Comparison of ENCODE assay signal across 8 cellular contexts in genomic region chr4:107719211-107719926, GRCh38. TPM values are rescaled to one million over a fixed set of nuclear protein-coding genes. Genes with fewer than 3 reads are reported as not detected.
A peak's percentile ranks its signal among the peaks of the same experiment; 100 is the strongest.
DNase-seq lines count a peak whose midpoint lies in the region; ATAC-seq and TF ChIP-seq lines count a peak whose summit lies in the region.

No MANE protein-coding gene starts in this region.

- no peak for TF ChIP-seq POLR2A in body of pancreas (IDR thresholded peaks at IDR 0.05)

- H3K4me3 ChIP-seq in AG04450 (ENCODE audit: low read depth, low read length) (peak overlapping the region; percentile 81), OCI-LY1 (ENCODE audit: low read depth, low read length, poor library complexity, severe bottlenecking) (peak overlapping the region; percentile 94), body of pancreas (peak overlapping the region; percentile 31 to 98), smooth muscle cell (peak overlapping the region; percentile 76)

- DNase-seq in AG04450 (ENCODE audit: low read depth, low spot score): no peak
- peak in 1 of 4 donors; percentile 40 for DNase-seq in body of pancreas
- peak; percentile 43 for DNase-seq in iPS-NIHi11 (ENCODE audit: low spot score)
- DNase-seq in smooth muscle cell (lab: John Stamatoyannopoulos, UW; ENCODE audit: unreplicated experiment): no peak
- DNase-seq in activated CD8-positive, alpha-beta memory T cell treated with anti-CD3 and anti-CD28 coated beads for 24 hours: no peak

- peak overlapping the region; percentile 63 for H3K27ac ChIP-seq in AG04450 (ENCODE audit: low read depth, low read length)
- peak overlapping the region; percentile 61 for H3K27ac ChIP-seq in OCI-LY1 (ENCODE audit: low read depth, low read length, poor library complexity, severe bottlenecking)
- H3K27ac ChIP-seq in body of pancreas: peak overlapping the region; percentile 51 to 92 (median 90)
- peak overlapping the region; percentile 65 for H3K27ac ChIP-seq in smooth muscle cell (ENCODE audit: low read depth)

- no peaks in the 10 kb centered on the region for H3K36me3 ChIP-seq in OCI-LY1 (ENCODE audit: insufficient read depth, low read length)
- H3K36me3 ChIP-seq in body of pancreas (replicated peaks in 1 of 2; ENCODE audit: insufficient read depth in 1 of 2, low read depth in 2 of 2): no peaks in the 10 kb centered on the region
- no peaks in the 10 kb centered on the region for H3K36me3 ChIP-seq in smooth muscle cell (ENCODE audit: low read depth)

- WGBS in body of pancreas, 2 donors: 2% methylated on average over 14 to 28 of the region's 28 CpGs
- 2% methylated on average over 22 of the region's 28 CpGs for WGBS in smooth muscle cell (ENCODE audit: low lambda C conversion rate)

- TF ChIP-seq CTCF in AG04450 (IDR thresholded peaks at IDR 0.05; ENCODE audit: low read depth, low read length) (no peak), OCI-LY1 (IDR thresholded peaks at IDR 0.05; ENCODE audit: low read length) (no peak), body of pancreas (IDR thresholded peaks at IDR 0.05) (no peak), smooth muscle cell (IDR thresholded peaks at IDR 0.05; ENCODE audit: borderline replicate concordance, insufficient read depth, poor library complexity, severe bottlenecking) (no peak)

- no peaks in the 10 kb centered on the region for H3K9me3 ChIP-seq in AG04450 (ENCODE audit: control insufficient read depth, insufficient read depth, low read length)
- H3K9me3 ChIP-seq in OCI-LY1 (ENCODE audit: low read length): no peaks in the 10 kb centered on the region
- no peaks in the 10 kb centered on the region for H3K9me3 ChIP-seq in body of pancreas
- H3K9me3 ChIP-seq in smooth muscle cell (replicated peaks; ENCODE audit: low read depth): no peaks in the 10 kb centered on the region

- H4K20me1 ChIP-seq in OCI-LY1 (ENCODE audit: insufficient read depth, low read length) (no peaks in the 10 kb centered on the region), smooth muscle cell (ENCODE audit: low read depth) (peaks cover 44% of the 10 kb centered on the region)

- no peaks in the 10 kb centered on the region for H3K9me2 ChIP-seq in OCI-LY1 (ENCODE audit: low read depth, low read length)

- H3K4me1 ChIP-seq in OCI-LY1 (ENCODE audit: insufficient read depth, low read length, severe bottlenecking) (peaks cover 46% of the 10 kb centered on the region), body of pancreas (peaks cover 23% of the 10 kb centered on the region), smooth muscle cell (ENCODE audit: low read depth) (peaks cover 32% of the 10 kb centered on the region)

- no peaks in the 10 kb centered on the region for H3F3A ChIP-seq in OCI-LY1 (ENCODE audit: insufficient read depth, low read length)
- peaks cover 10% of the 10 kb centered on the region for H3F3A ChIP-seq in smooth muscle cell (ENCODE audit: low read depth)

- H3K9ac ChIP-seq in OCI-LY1 (ENCODE audit: low read length): peak overlapping the region; percentile 73
- H3K9ac ChIP-seq in smooth muscle cell (ENCODE audit: low read depth): peak overlapping the region; percentile 19

- intact Hi-C loops in body of pancreas (cut with DNase I): no loop called here

- ATAC-seq in GM18502 (IDR thresholded peaks at IDR 0.05; ENCODE audit: poor library complexity, unreplicated experiment) (peak; percentile 7), HG02973 (IDR thresholded peaks at IDR 0.05; ENCODE audit: unreplicated experiment) (peak; percentile 5), body of pancreas (no peak)

- H3K4me2 ChIP-seq in OCI-LY1 (ENCODE audit: low read length): peak overlapping the region; percentile 92
- peak overlapping the region; percentile 86 for H3K4me2 ChIP-seq in smooth muscle cell

- CTCF ChIA-PET in AG04450 (lab: Charles Lee): interaction anchor here (1.0 to 4.6 kb wide), 3 partner anchors 16 to 39 kb away, joined by 3 to 39 read pairs (median 5); no protein-coding TSS in a partner anchor

- POLR2A ChIA-PET in AG04450 (lab: Yijun Ruan, JAX): interaction anchor here (0.8 to 1.7 kb wide), 3 partner anchors 20 to 29 kb away, joined by 3 to 7 read pairs (median 5); no protein-coding TSS in a partner anchor

- H3K79me2 ChIP-seq in OCI-LY1 (ENCODE audit: insufficient read depth, low read length) (peaks cover 29% of the 10 kb centered on the region), smooth muscle cell (ENCODE audit: low read depth) (peaks cover 50% of the 10 kb centered on the region)

- H2AFZ ChIP-seq in OCI-LY1 (ENCODE audit: low read length) (peak overlapping the region; percentile 19), smooth muscle cell (ENCODE audit: low read depth) (peak overlapping the region; percentile 63)

- no peaks in the 10 kb centered on the region for H3K27me3 ChIP-seq in AG04450 (ENCODE audit: control insufficient read depth, insufficient read depth, low read length)
- H3K27me3 ChIP-seq in OCI-LY1 (ENCODE audit: insufficient read depth, low read length): no peaks in the 10 kb centered on the region
- no peaks in the 10 kb centered on the region for H3K27me3 ChIP-seq in body of pancreas
- no peaks in the 10 kb centered on the region for H3K27me3 ChIP-seq in smooth muscle cell (ENCODE audit: low read depth)

RNA-seq across cellular contexts. Expression of gene PAPSS1, which starts 0.7 kb away (rescaled TPM):
- polyA plus RNA-seq in AG04450 (2011; rRNA removed) (79.0 and 95.5 TPM in 2 replicates), smooth muscle cell (141 and 198 TPM in 2 replicates)
- polyA minus RNA-seq in AG04450 (2011; rRNA and poly(A)+ RNA removed): 64.9 and 66.9 TPM in 2 replicates
- total RNA-seq in body of pancreas (10 to 100 TPM; 15.8 to 42.3 TPM), smooth muscle cell (188 and 206 TPM in 2 replicates)
